In genomic region chr2:237414056-237414661, GRCh38 we compare ENCODE assay signal across 12 cellular contexts. TPM values are rescaled to one million over a fixed set of nuclear protein-coding genes. Genes with fewer than 3 reads are reported as not detected.
DNase-seq lines count a peak whose midpoint lies in the region; ATAC-seq, FAIRE-seq and TF ChIP-seq lines count a peak whose summit lies in the region.
"Had no signal": no experiment of that assay in that cellular context is flagged by ENCODE, and none has a peak within 500 bp of the region (broad histone marks: within the 10 kb centered on the region; RNA-seq: fewer than 3 reads in every experiment).

Gene COL6A3, minus strand, starts transcription at chr2:237414164. Its CDS starts 17,347 bp downstream, at chr2:237396817.

- H3K79me2 ChIP-seq in HepG2 (ENCODE audit: insufficient read depth, low read length) (no peaks in the 10 kb centered on the region), osteoblast (ENCODE audit: insufficient read depth, low read length) (peaks cover 61% of the 10 kb centered on the region)

- TF ChIP-seq RAD21 in liver (IDR thresholded peaks at IDR 0.05) (no peak), HepG2 (CRISPR knock-in tag; IDR thresholded peaks at IDR 0.05) (no peak)

- TF ChIP-seq EP300 in HepG2 (IDR thresholded peaks at IDR 0.05; ENCODE audit: low read depth in 2 of 2, low read length in 2 of 2) (no peak), HepG2 (CRISPR knock-in tag; IDR thresholded peaks at IDR 0.05; ENCODE audit: borderline replicate concordance) (no peak)

- H3K9ac ChIP-seq in liver (ENCODE audit: low read depth in 1 of 2, low read length in 2 of 2) (no peak within 1 kb of the TSS), HepG2 (ENCODE audit: insufficient read depth, low read depth, low read length) (no peak within 1 kb of the TSS)
- H3K9ac ChIP-seq: BLaER1 had no signal

- WGBS in liver = 52% methylated on average over 8 of the region's 9 CpGs
- 21% methylated on average over 8 of the region's 9 CpGs for WGBS in HepG2 (ENCODE audit: low lambda C conversion rate)

- in situ Hi-C loops in HepG2 (cut with HindIII; ENCODE audit: extremely low pct_ligation_motif_present, low pct_unique_long_range_greater_than_20kb) = loop anchor here (10.0 kb wide), 1 partner anchor 259 kb away; no protein-coding TSS in a partner anchor

- POLR2A ChIA-PET in HepG2 (lab: Yijun Ruan, JAX) = no interaction called here

- H3K36me3 ChIP-seq in liver (ENCODE audit: control insufficient read depth in 4 of 4, insufficient read depth in 3 of 4, low read depth in 1 of 4, low read length in 3 of 4) (no peaks in the 10 kb centered on the region), HepG2 (replicated peaks in 1 of 2; ENCODE audit: control insufficient read depth in 1 of 2, insufficient read depth in 2 of 2, low read length in 2 of 2) (no peaks in the 10 kb centered on the region), osteoblast (ENCODE audit: insufficient read depth, low read length) (peaks cover 17% of the 10 kb centered on the region)
- H3K36me3 ChIP-seq: BLaER1 had no signal

- no peak for ATAC-seq in HepG2
- ATAC-seq in HG02852 (IDR thresholded peaks at IDR 0.05; ENCODE audit: unreplicated experiment) = no peak
- no peak for ATAC-seq in GM21367 (IDR thresholded peaks at IDR 0.05; ENCODE audit: unreplicated experiment)

- no peak within 1 kb of the TSS for H2AFZ ChIP-seq in HepG2 (ENCODE audit: low read length)
- peak within 1 kb of the TSS; percentile 46 for H2AFZ ChIP-seq in osteoblast (ENCODE audit: low read length)

- peak within 1 kb of the TSS in 1 of 3 donors; percentile 30 for H3K4me3 ChIP-seq in liver (ENCODE audit: low read depth in 1 of 3, low read length in 3 of 3)
- H3K4me3 ChIP-seq in HepG2 (replicated peaks in 1 of 3; ENCODE audit: insufficient read depth in 1 of 3, low read depth in 2 of 3, low read length in 3 of 3) = no peak within 1 kb of the TSS
- H3K4me3 ChIP-seq in fibroblast of villous mesenchyme (ENCODE audit: low read depth, low read length) = peak within 1 kb of the TSS; percentile 81
- H3K4me3 ChIP-seq in osteoblast (ENCODE audit: insufficient read depth, low read length) = peak within 1 kb of the TSS; percentile 86
- H3K4me3 ChIP-seq: BLaER1 had no signal

- no peak for TF ChIP-seq POLR2A in HepG2 (IDR thresholded peaks at IDR 0.05; ENCODE audit: insufficient read depth in 1 of 2, low read depth in 2 of 2, low read length in 2 of 2)

- H3K27ac ChIP-seq in liver (ENCODE audit: low read depth in 1 of 2, low read length in 2 of 2) (peak within 1 kb of the TSS; percentile 16 to 47), HepG2 (ENCODE audit: extremely low read length, insufficient read depth, low read length) (no peak within 1 kb of the TSS), osteoblast (ENCODE audit: low read depth, low read length) (peak within 1 kb of the TSS; percentile 96)
- H3K27ac ChIP-seq: BLaER1 had no signal

- DNase-seq in HepG2 (ENCODE audit: low spot score) = no peak
- peak; percentile 98 for DNase-seq in fibroblast of villous mesenchyme (ENCODE audit: low read depth)
- DNase-seq in osteoblast (ENCODE audit: insufficient read length, low spot score, missing footprints) = no peak
- no peak for DNase-seq in CD1c-positive myeloid dendritic cell (ENCODE audit: extremely low spot score)
- no peak for DNase-seq in activated gamma-delta T cell (lab: John Stamatoyannopoulos, UW)
- DNase-seq: activated naive CD4-positive, alpha-beta T cell treated with anti-CD3 and anti-CD28 coated beads, Interleukin-2, amount 50 U/mL, for 16 hours; NCI-H1048 had no signal

- no TSS peak for BruUV-seq in HepG2 (replicated peaks; lab: Mats Ljungman, UMichigan)

- H3K4me1 ChIP-seq in liver (ENCODE audit: control insufficient read depth in 4 of 4, insufficient read depth in 4 of 4, low read length in 3 of 4) (no peaks in the 10 kb centered on the region), HepG2 (ENCODE audit: insufficient read depth, low read length) (no peaks in the 10 kb centered on the region), osteoblast (ENCODE audit: insufficient read depth, low read length) (peaks cover 36% of the 10 kb centered on the region)
- H3K4me1 ChIP-seq: BLaER1 had no signal

- H4K20me1 ChIP-seq in HepG2 (ENCODE audit: insufficient read depth, low read length) = no peaks in the 10 kb centered on the region
- peaks cover 14% of the 10 kb centered on the region for H4K20me1 ChIP-seq in osteoblast (ENCODE audit: insufficient read depth, low read length)
- H4K20me1 ChIP-seq: BLaER1 had no signal

- CTCF ChIA-PET in HepG2 (lab: Yijun Ruan, JAX; ENCODE audit: low intra/inter-chr PET ratio, low total read pairs) = no interaction called here

- no peak for TF ChIP-seq CTCF in liver (IDR thresholded peaks at IDR 0.05; ENCODE audit: low read depth, low read length, missing input control)
- TF ChIP-seq CTCF in HepG2 (CRISPR knock-in tag; IDR thresholded peaks at IDR 0.05) = no peak
- TF ChIP-seq CTCF in fibroblast of villous mesenchyme (IDR thresholded peaks at IDR 0.05; ENCODE audit: insufficient read depth, low read depth, low read length) = no peak
- TF ChIP-seq CTCF in osteoblast (IDR thresholded peaks at IDR 0.05; ENCODE audit: extremely low read depth, low read depth, low read length) = no peak

- no peaks in the 10 kb centered on the region for H3K9me3 ChIP-seq in liver (ENCODE audit: control insufficient read depth in 4 of 4, low read length in 3 of 4)
- H3K9me3 ChIP-seq in HepG2 (ENCODE audit: low read length) = no peaks in the 10 kb centered on the region
- H3K9me3 ChIP-seq in osteoblast (ENCODE audit: low read depth, low read length) = no peaks in the 10 kb centered on the region
- H3K9me3 ChIP-seq: BLaER1 had no signal

- H3K27me3 ChIP-seq in liver (ENCODE audit: control insufficient read depth in 4 of 4, insufficient read depth in 4 of 4, low read length in 3 of 4) (peaks cover 0 to 6% (median 2%) of the 10 kb centered on the region in 4 donors), HepG2 (ENCODE audit: control insufficient read depth in 1 of 2, insufficient read depth in 2 of 2, low read length in 2 of 2) (peaks cover 8 to 91% of the 10 kb centered on the region in 2 experiments; a peak in 4 of 5 replicates), osteoblast (ENCODE audit: insufficient read depth, low read length) (no peaks in the 10 kb centered on the region)
- H3K27me3 ChIP-seq: BLaER1 had no signal

- intact Hi-C loops in HepG2 (cut with micrococcal nuclease; ENCODE audit: unreplicated experiment) = no loop called here

- H3K4me2 ChIP-seq in HepG2 (ENCODE audit: low read depth, low read length) (no peak within 1 kb of the TSS), osteoblast (ENCODE audit: insufficient read depth, low read length) (peak within 1 kb of the TSS; percentile 97)
- H3K4me2 ChIP-seq: BLaER1 had no signal

- FAIRE-seq in HepG2 (lab: Jason Lieb, UNC) = no peak
- FAIRE-seq: keratinocyte had no signal

TF ChIP-seq in liver, 16 proteins besides CTCF, POLR2A, EP300 and RAD21:
- TF ChIP-seq TAF1 (conservative IDR thresholded peaks at IDR 0.05) = peak; percentile 45
- TF ChIP-seq GABPA (IDR thresholded peaks at IDR 0.05 in 1 of 2, conservative IDR thresholded peaks at IDR 0.05 in 1 of 2) = no peak
TF ChIP-seq in liver: peak in this region for 1.

RNA-seq across cellular contexts. Expression of gene COL6A3, which starts in this region (rescaled TPM):
- total RNA-seq in liver (10 to 100 TPM; 24.9 to 28.7 TPM), HepG2 (2016; rRNA removed; fragmentation: Illumina TruSeq; extraction: Trizol) (not detected in 2 replicates), fibroblast of villous mesenchyme (1,329 and 1,968 TPM in 2 replicates), osteoblast (4,017 and 4,247 TPM in 2 replicates)
- polyA plus RNA-seq in liver (10 to 100 TPM in 1 of 2 donors, 1 to 10 TPM in 1; 1.7 to 10.1 TPM), HepG2 (2011; rRNA removed) (0.01 and 0.03 TPM in 2 replicates)
- total RNA-seq in HepG2 (2016; cell fraction: cytosol; rRNA removed; fragmentation: Illumina TruSeq; extraction: Trizol; ENCODE audit: low read depth) = not detected in 2 replicates
- not detected in 2 replicates for total RNA-seq in HepG2 (2016; cell fraction: insoluble cytoplasmic fraction; rRNA removed; fragmentation: Illumina TruSeq; extraction: Trizol)
- total RNA-seq in HepG2 (2016; cell fraction: membrane; rRNA removed; fragmentation: Illumina TruSeq; extraction: Trizol) = not detected in 2 replicates
- not detected in 2 replicates for total RNA-seq in HepG2 (2016; cell fraction: nucleus; rRNA removed; fragmentation: Illumina TruSeq; extraction: Trizol)
- under 0.01 and 0.01 TPM in 2 replicates for polyA plus RNA-seq in HepG2 (2011; cell fraction: cytosol; rRNA removed)
- polyA plus RNA-seq in HepG2 (2011; cell fraction: nucleus; rRNA removed) = 0.10 and 0.12 TPM in 2 replicates
- polyA plus RNA-seq in HepG2 (2012) = 0.09 TPM in 1 of 2 replicates, not detected in the other
- polyA plus RNA-seq in HepG2 (2016; cell fraction: cytosol; fragmentation: Illumina TruSeq; extraction: Trizol; ENCODE audit: low read depth) = not detected in 2 replicates
- not detected in 2 replicates for polyA plus RNA-seq in HepG2 (2016; cell fraction: insoluble cytoplasmic fraction; fragmentation: Illumina TruSeq; extraction: Trizol; ENCODE audit: low read depth)
- not detected in 2 replicates for polyA plus RNA-seq in HepG2 (2016; cell fraction: membrane; fragmentation: Illumina TruSeq; extraction: Trizol; ENCODE audit: low read depth)
- not detected in 2 replicates for polyA plus RNA-seq in HepG2 (2016; cell fraction: nucleus; fragmentation: Illumina TruSeq; extraction: Trizol; ENCODE audit: insufficient read depth, low read depth)
- polyA minus RNA-seq in HepG2 (2011; rRNA and poly(A)+ RNA removed; ENCODE audit: low replicate concordance) = 0.02 and 0.06 TPM in 2 replicates
- not detected in 2 replicates for polyA minus RNA-seq in HepG2 (2011; cell fraction: cytosol; rRNA and poly(A)+ RNA removed)
- polyA minus RNA-seq in HepG2 (2011; cell fraction: nucleus; rRNA and poly(A)+ RNA removed) = under 0.01 TPM in 1 of 2 replicates, not detected in the other
- polyA plus RNA-seq: keratinocyte had no signal

Comparison
In these comparisons a context has a peak if more than half of its experiments do, and no peak if none do; other contexts are left out.
1. RNA of gene COL6A3 (total RNA-seq): 4,017 to 4,247 TPM in osteoblast and 1,329 to 1,968 TPM in fibroblast of villous mesenchyme; 24.9 to 28.7 TPM in liver and not detected in HepG2; every median in the first group is over 10 times any median in the second.
2. H3K4me3 ChIP-seq: peak in fibroblast of villous mesenchyme (single experiment) and osteoblast (single experiment); none in HepG2 (0 of 3).